ENCODE assay signal across 9 cellular contexts in the genomic region with DNA sequence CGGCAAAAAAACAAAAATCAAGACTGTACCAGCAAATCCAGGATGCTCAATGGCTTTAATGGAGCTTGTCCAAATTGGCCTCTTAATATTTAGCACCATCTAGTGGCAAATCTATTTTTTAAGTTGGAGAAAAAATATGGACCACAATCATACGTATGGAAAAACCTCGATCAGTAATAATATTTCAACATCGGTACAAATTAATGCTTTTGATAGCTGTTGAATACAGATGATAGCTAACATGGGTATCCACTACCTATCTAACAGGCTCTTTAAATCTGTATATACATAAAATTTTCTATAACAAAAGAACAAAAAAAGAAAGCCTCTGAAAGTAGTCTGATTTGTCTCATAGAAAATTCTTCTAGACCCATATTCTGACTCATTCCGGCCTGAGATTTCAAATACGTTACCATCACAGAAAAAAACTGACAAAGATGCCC. TPM values are rescaled to one million over a fixed set of nuclear protein-coding genes. Genes with fewer than 3 reads are reported as not detected.
DNase-seq lines count a peak whose midpoint lies in the region; ATAC-seq and TF ChIP-seq lines count a peak whose summit lies in the region.
"Had no signal": no experiment of that assay in that cellular context is flagged by ENCODE, and none has a peak within 500 bp of the region (broad histone marks: within the 10 kb centered on the region; RNA-seq: fewer than 3 reads in every experiment).

No MANE protein-coding gene starts in this region.

- peaks cover 8 to 10% of the 10 kb centered on the region in 2 experiments; a peak in 4 of 5 replicates for H3K9me3 Mint-ChIP-seq in H9

- H3K4me3 ChIP-seq in body of pancreas, result no peak overlapping the region
- H3K4me3 ChIP-seq in thoracic aorta, result peak overlapping the region; percentile 16
- H3K4me3 ChIP-seq in lower leg skin (ENCODE audit: low read depth, poor library complexity, severe bottlenecking), result no peak overlapping the region
- H3K4me3 ChIP-seq: skin epidermis had no signal

- H3K27me3 ChIP-seq in H9 (ENCODE audit: insufficient read depth, low read length) (no peaks in the 10 kb centered on the region), body of pancreas (no peaks in the 10 kb centered on the region), thoracic aorta (replicated peaks; ENCODE audit: insufficient read depth) (no peaks in the 10 kb centered on the region)

- no peak overlapping the region for H4K8ac ChIP-seq in H9 (replicated peaks; ENCODE audit: insufficient read length, low read depth, low read length)

- DNase-seq in COR-L47 (lab: John Stamatoyannopoulos, UW), result peak; percentile 36
- no peak for DNase-seq in H9
- DNase-seq in NCI-H345 (lab: John Stamatoyannopoulos, UW), result peak; percentile 38
- no peak for DNase-seq in body of pancreas
- peak; percentile 41 for DNase-seq in kidney glomerular epithelial cell (lab: John Stamatoyannopoulos, UW)
- no peak for DNase-seq in thoracic aorta (ENCODE audit: low spot score)
- no peak for DNase-seq in COLO668 (lab: John Stamatoyannopoulos, UW; ENCODE audit: unreplicated experiment)
- DNase-seq in lower leg skin (ENCODE audit: low spot score in 2 of 2), result no peak

- H2AK5ac ChIP-seq in H9 (ENCODE audit: insufficient read length, low read length), result no peak overlapping the region

- no peak overlapping the region for H3K14ac ChIP-seq in H9 (ENCODE audit: insufficient read depth, low read length)

- H3K4me1 ChIP-seq in H9 (ENCODE audit: insufficient read depth, low read length) (peaks cover 8% of the 10 kb centered on the region; the same call in 1 of the 2 replicates), body of pancreas (peaks cover 17% of the 10 kb centered on the region), thoracic aorta (ENCODE audit: control insufficient read depth in 1 of 2, low read depth in 2 of 2) (no peaks in the 10 kb centered on the region)

- H3K56ac ChIP-seq in H9 (ENCODE audit: insufficient read length, low read depth, low read length), result no peak overlapping the region

- no peak overlapping the region for H3T11ph ChIP-seq in H9 (ENCODE audit: low read length)

- H3K4me3 Mint-ChIP-seq in H9, result no peak overlapping the region

- no CpG with 5 or more reads among the region's 6 CpGs for WGBS in H9 (ENCODE audit: extremely low coverage, insufficient read length, low lambda C conversion rate)
- WGBS in body of pancreas, 2 donors, result 10% methylated on average over 6 of the region's 6 CpGs
- 9% methylated on average over 6 of the region's 6 CpGs for WGBS in lower leg skin, 2 donors

- H3K4ac ChIP-seq in H9 (ENCODE audit: low read depth, low read length), result no peak overlapping the region

- no peak overlapping the region for H3K18ac ChIP-seq in H9 (ENCODE audit: insufficient read length, low read depth, low read length)

- TF ChIP-seq POLR2A in body of pancreas (IDR thresholded peaks at IDR 0.05) (no peak), lower leg skin (IDR thresholded peaks at IDR 0.05) (no peak)

- peaks cover 15 to 25% (median 16%) of the 10 kb centered on the region in 3 experiments for H3K36me3 Mint-ChIP-seq in H9 (ENCODE audit: insufficient read depth in 1 of 3, low read depth in 3 of 3)

- TF ChIP-seq CTCF in H9 (conservative IDR thresholded peaks at IDR 0.05) (peak; percentile 58), body of pancreas (IDR thresholded peaks at IDR 0.05) (peak; percentile 41 to 88 (median 79)), thoracic aorta (IDR thresholded peaks at IDR 0.05) (peak; percentile 68), lower leg skin (IDR thresholded peaks at IDR 0.05) (no peak)

- no peak overlapping the region for H4K5ac ChIP-seq in H9 (ENCODE audit: insufficient read length, low read depth, low read length)

- H3K9me3 ChIP-seq in H9 (ENCODE audit: control insufficient read depth, low read depth, low read length) (no peaks in the 10 kb centered on the region), body of pancreas (no peaks in the 10 kb centered on the region), thoracic aorta (no peaks in the 10 kb centered on the region)

- no peak overlapping the region for H2BK5ac ChIP-seq in H9 (ENCODE audit: insufficient read length, low read length)

- H3K27me3 Mint-ChIP-seq in H9 (ENCODE audit: low read depth), result no peaks in the 10 kb centered on the region

- H3K79me1 ChIP-seq in H9 (ENCODE audit: insufficient read depth, low read depth, low read length, poor library complexity, severe bottlenecking), result peaks cover 2% of the 10 kb centered on the region

- H2BK120ac ChIP-seq in H9 (ENCODE audit: low read depth, low read length, poor library complexity, severe bottlenecking), result no peak overlapping the region

- no peak overlapping the region for H3K27ac Mint-ChIP-seq in H9

- H2BK12ac ChIP-seq in H9 (ENCODE audit: insufficient read length, low read depth, low read length), result no peak overlapping the region

- no peak overlapping the region for H3K27ac ChIP-seq in H9 (ENCODE audit: insufficient read length, low read depth, low read length)
- H3K27ac ChIP-seq in body of pancreas, result no peak overlapping the region
- H3K27ac ChIP-seq in thoracic aorta, result no peak overlapping the region
- H3K27ac ChIP-seq: skin epidermis had no signal

- H4K91ac ChIP-seq in H9 (ENCODE audit: insufficient read length, low read depth, low read length), result no peak overlapping the region

- ATAC-seq in body of pancreas (peak; percentile 85), thoracic aorta (ENCODE audit: insufficient number of reproducible peaks, low FRiP score, low read depth) (no peak)

- peaks cover 20% of the 10 kb centered on the region; the same call in 1 of the 2 replicates for H3K79me2 ChIP-seq in H9 (ENCODE audit: insufficient read depth, low read length)

- H4K20me1 ChIP-seq in H9 (ENCODE audit: control insufficient read depth, insufficient read depth, insufficient read length), result no peaks in the 10 kb centered on the region

- no peak overlapping the region for H3K9ac ChIP-seq in H9 (ENCODE audit: extremely low read depth, insufficient read length, low read length)

- H3K4me1 Mint-ChIP-seq in H9, result peaks cover 25 to 31% of the 10 kb centered on the region in 2 experiments

- H3K23ac ChIP-seq in H9 (ENCODE audit: insufficient read length, low read depth, low read length), result no peak overlapping the region

- no peak overlapping the region for H2BK15ac ChIP-seq in H9 (ENCODE audit: low read depth, low read length)

- no peak overlapping the region for H3K4me2 ChIP-seq in H9 (ENCODE audit: insufficient read depth, insufficient read length, low read length)

- no peak overlapping the region for H2AFZ ChIP-seq in H9 (ENCODE audit: low read length)

- H3K36me3 ChIP-seq in body of pancreas (replicated peaks in 1 of 2; ENCODE audit: insufficient read depth in 1 of 2, low read depth in 2 of 2) (no peaks in the 10 kb centered on the region), thoracic aorta (no peaks in the 10 kb centered on the region)

- intact Hi-C loops in body of pancreas (cut with DNase I), result loop anchor here (5.0 kb wide), 1 partner anchor 118 kb away; the partner anchor contains the start of gene STK17A
- intact Hi-C loops in lower leg skin (cut with DNase I; ENCODE audit: low total_unique reads), result loop anchor here (2.0 kb wide), 1 partner anchor 117 kb away; the partner anchor contains the start of gene STK17A

- no peak overlapping the region for H2BK20ac ChIP-seq in H9 (ENCODE audit: low read depth, low read length, poor library complexity, severe bottlenecking)

- no peaks in the 10 kb centered on the region for H3K23me2 ChIP-seq in H9 (ENCODE audit: insufficient read length, low read depth, low read length, poor library complexity, severe bottlenecking)

RNA-seq across cellular contexts. Expression of gene COA1, which starts 29.2 kb away (rescaled TPM):
- total RNA-seq in H9 (2021) (132 and 138 TPM in 2 replicates), body of pancreas (10 to 100 TPM; 36.8 to 52.4 TPM), thoracic aorta (10 to 100 TPM; 39.9 to 77.4 TPM), lower leg skin (10 to 100 TPM; 25.9 to 36.0 (median 31.1) TPM)

RNA-seq across cellular contexts. Expression of gene BLVRA, which starts 58.4 kb away (rescaled TPM):
- total RNA-seq in H9 (2021), result 37.6 and 40.7 TPM in 2 replicates
- 10 to 100 TPM in 1 of 2 donors, 1 to 10 TPM in 1; 4.6 to 25.2 TPM for total RNA-seq in body of pancreas
- total RNA-seq in thoracic aorta, result 10 to 100 TPM; 35.3 to 46.4 TPM
- 10 to 100 TPM; 25.4 to 38.9 (median 32.1) TPM for total RNA-seq in lower leg skin

Comparison
In these comparisons a context has a peak if more than half of its experiments do, and no peak if none do; other contexts are left out.
1. DNase-seq: peak in COR-L47 (single experiment), NCI-H345 (single experiment) and kidney glomerular epithelial cell (single experiment); none in H9 (single experiment), body of pancreas (0 of 4), thoracic aorta (single experiment), COLO668 (single experiment) and lower leg skin (0 of 2).
2. CTCF ChIP-seq: peak in H9 (single experiment), body of pancreas (7 of 7) and thoracic aorta (single experiment); none in lower leg skin (0 of 3).